28 cellular contexts compared by ENCODE assay signal in the genomic region with DNA sequence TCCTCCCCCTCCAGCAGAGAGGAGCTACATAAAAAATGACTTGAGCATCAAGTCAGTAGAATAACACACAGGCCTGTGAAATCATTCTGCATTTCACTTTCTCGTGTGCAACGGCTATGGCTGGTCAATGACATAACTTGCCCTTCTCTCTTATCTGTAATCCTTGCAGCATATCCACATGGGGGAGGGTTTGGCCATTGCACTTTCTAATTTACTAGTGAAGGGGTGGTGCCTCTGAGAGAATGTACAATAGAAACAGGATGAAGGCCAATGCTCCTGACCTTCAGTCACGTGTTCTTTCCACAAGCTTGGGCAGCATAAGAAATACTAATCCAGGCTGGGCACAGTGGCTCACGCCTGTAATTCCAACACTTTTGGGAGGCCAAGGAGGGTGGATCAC.
"Had no signal": no experiment of that assay in that cellular context is flagged by ENCODE, and none has a peak within 500 bp of the region (broad histone marks: within the 10 kb centered on the region; RNA-seq: fewer than 3 reads in every experiment).

No MANE protein-coding gene starts in this region.

- H3K27ac ChIP-seq: body of pancreas, epithelial cell of prostate, gastroesophageal sphincter, left lung, ovary, stomach, thyroid gland, upper lobe of left lung, vagina, WERI-Rb-1 had no signal

- H3K36me3 ChIP-seq: gastroesophageal sphincter, left lung, ovary, stomach, thyroid gland, upper lobe of left lung, vagina, WERI-Rb-1 had no signal

- DNase-seq: activated CD4-positive, alpha-beta T cell treated with anti-CD3 and anti-CD28 coated beads for 48 hours; activated CD4-positive, alpha-beta T cell treated with anti-CD3 and anti-CD28 coated beads, Interleukin-2, amount 50 U/mL, for 48 hours; activated CD8-positive, alpha-beta memory T cell treated with anti-CD3 and anti-CD28 coated beads for 24 hours; activated effector memory CD4-positive, alpha-beta T cell treated with Interleukin-2 at 50 U/mL for 16 hours; activated naive CD4-positive, alpha-beta T cell treated with Interleukin-2 at 50 U/mL for 16 hours; aorta; body of pancreas; cortex of kidney; hypothalamus; immature natural killer cell; kidney; left lung; midbrain; naive thymus-derived CD4-positive, alpha-beta T cell; ovary; stimulated activated CD4-positive, alpha-beta T cell treated with anti-CD3 and anti-CD28 coated beads, Interleukin-15, amount 100 ng/mL, for 24 hours; stimulated activated CD4-positive, alpha-beta T cell treated with anti-CD3 and anti-CD28 coated beads, Interleukin-2, amount 100 ng/mL, for 24 hours; stimulated activated naive B cell treated with anti-CD40 and anti-IgM and Interleukin-4, amounts not matched to agents 10 μg/mL and 1 μg/mL and 100 μg/mL, for 72 hours; stomach; SW 1271; T-helper 9 cell; thyroid gland; upper lobe of left lung; WERI-Rb-1 had no signal

- ATAC-seq: activated CD4-positive, CD25-positive, alpha-beta regulatory T cell treated with anti-CD3 and anti-CD28 coated beads, Interleukin-2, amount 50 U/mL, for 24 hours; body of pancreas; gastroesophageal sphincter; left lung; naive thymus-derived CD4-positive, alpha-beta T cell; stimulated activated naive B cell treated with anti-CD40 and anti-IgM and Interleukin-4, amounts not matched to agents 10 μg/mL and 1 μg/mL and 100 μg/mL, for 72 hours had no signal

- H3K4me3 ChIP-seq: body of pancreas, gastroesophageal sphincter, left lung, ovary, stomach, thyroid gland, upper lobe of left lung, vagina had no signal

- H3K27me3 ChIP-seq: body of pancreas, left lung, ovary, stomach, thyroid gland, upper lobe of left lung, vagina had no signal

- H3K4me1 ChIP-seq: body of pancreas, gastroesophageal sphincter had no signal

- H3K9me3 ChIP-seq: body of pancreas, gastroesophageal sphincter, left lung, ovary, stomach, thyroid gland, upper lobe of left lung, vagina had no signal
